ENCODE assay signal across 1 cellular context in genomic region chr14:88562831-88563686, GRCh38.
TF ChIP-seq lines count a peak whose summit lies in the region.

Gene ZC3H14, plus strand, starts transcription at chr14:88563037. Its CDS starts 97 bp downstream, at chr14:88563134.

TF ChIP-seq in HepG2, 621 proteins besides CTCF, POLR2A, EP300 and RAD21 (continued from another document and continues in another):
- TF ChIP-seq DNMT3B (CRISPR knock-in tag; conservative IDR thresholded peaks at IDR 0.05) (no peak), ZNF652 (CRISPR knock-in tag; IDR thresholded peaks at IDR 0.05; ENCODE audit: borderline replicate concordance, low read depth) (no peak), MLXIP (CRISPR knock-in tag; IDR thresholded peaks at IDR 0.05; ENCODE audit: borderline replicate concordance) (no peak), NR2F2 (IDR thresholded peaks at IDR 0.05; ENCODE audit: borderline replicate concordance, low read depth) (no peak), MNT (IDR thresholded peaks at IDR 0.05) (peak; percentile 37), GMEB1 (CRISPR knock-in tag; IDR thresholded peaks at IDR 0.05; ENCODE audit: borderline replicate concordance) (peak; percentile 92), ZFAT (CRISPR knock-in tag; conservative IDR thresholded peaks at IDR 0.05) (peak; percentile 73; the same call in 1 of the 2 replicates), RBAK (CRISPR knock-in tag; IDR thresholded peaks at IDR 0.05) (no peak), PAF1 (CRISPR knock-in tag; IDR thresholded peaks at IDR 0.05) (no peak), ZNF629 (CRISPR knock-in tag; conservative IDR thresholded peaks at IDR 0.05) (0 out of 2 replicates have a peak, but pooled peaks have one; percentile 8), STAG1 (CRISPR knock-in tag; IDR thresholded peaks at IDR 0.05) (no peak; the same call in 1 of the 2 replicates), SUZ12 (IDR thresholded peaks at IDR 0.05; ENCODE audit: low read depth, low read length) (no peak), ZNF574 (CRISPR knock-in tag; IDR thresholded peaks at IDR 0.05) (peak; percentile 78; the same call in 1 of the 2 replicates), ZNF496 (CRISPR knock-in tag; IDR thresholded peaks at IDR 0.05; ENCODE audit: insufficient replicate concordance) (no peak), ZNF253 (CRISPR knock-in tag; IDR thresholded peaks at IDR 0.05; ENCODE audit: borderline replicate concordance) (peak; percentile 75; the same call in 1 of the 2 replicates), ZBTB37 (CRISPR knock-in tag; IDR thresholded peaks at IDR 0.05) (no peak), BORCS8-MEF2B (CRISPR knock-in tag; IDR thresholded peaks at IDR 0.05) (peak; percentile 90), ZNF362 (CRISPR knock-in tag; IDR thresholded peaks at IDR 0.05; ENCODE audit: borderline replicate concordance) (no peak), ZNF30 (CRISPR knock-in tag; IDR thresholded peaks at IDR 0.05) (no peak), ZNF3 (CRISPR knock-in tag; IDR thresholded peaks at IDR 0.05) (no peak), ZFP90 (CRISPR knock-in tag; IDR thresholded peaks at IDR 0.05; ENCODE audit: borderline replicate concordance) (peak; percentile 45; the same call in 1 of the 2 replicates), ZBTB25 (CRISPR knock-in tag; IDR thresholded peaks at IDR 0.05) (peak; percentile 85), PITX1 (CRISPR knock-in tag; IDR thresholded peaks at IDR 0.05) (no peak), ETV6 (CRISPR knock-in tag; conservative IDR thresholded peaks at IDR 0.05) (peak; percentile 64; the same call in 1 of the 2 replicates), ZNF670 (CRISPR knock-in tag; IDR thresholded peaks at IDR 0.05; ENCODE audit: borderline replicate concordance) (peak; percentile 95; the same call in 1 of the 2 replicates), MED8 (CRISPR knock-in tag; IDR thresholded peaks at IDR 0.05; ENCODE audit: insufficient replicate concordance) (peak; percentile 86), CBX5 (CRISPR knock-in tag; IDR thresholded peaks at IDR 0.05; ENCODE audit: borderline replicate concordance) (peak; percentile 53; the same call in 1 of the 2 replicates), ATF7 (IDR thresholded peaks at IDR 0.05) (no peak), ATF7 (CRISPR knock-in tag; IDR thresholded peaks at IDR 0.05) (peak; percentile 54; the same call in 1 of the 2 replicates), SP140L (CRISPR knock-in tag; IDR thresholded peaks at IDR 0.05; ENCODE audit: borderline replicate concordance) (no peak), GRHL1 (CRISPR knock-in tag; conservative IDR thresholded peaks at IDR 0.05) (no peak), HMGXB3 (CRISPR knock-in tag; IDR thresholded peaks at IDR 0.05; ENCODE audit: borderline replicate concordance) (no peak), BCLAF1 (IDR thresholded peaks at IDR 0.05) (no peak), LCORL (IDR thresholded peaks at IDR 0.05) (no peak), LCORL (CRISPR knock-in tag; IDR thresholded peaks at IDR 0.05) (peak; percentile 52; the same call in 1 of the 2 replicates)
